14 cellular contexts compared by ENCODE assay signal in the genomic region with DNA sequence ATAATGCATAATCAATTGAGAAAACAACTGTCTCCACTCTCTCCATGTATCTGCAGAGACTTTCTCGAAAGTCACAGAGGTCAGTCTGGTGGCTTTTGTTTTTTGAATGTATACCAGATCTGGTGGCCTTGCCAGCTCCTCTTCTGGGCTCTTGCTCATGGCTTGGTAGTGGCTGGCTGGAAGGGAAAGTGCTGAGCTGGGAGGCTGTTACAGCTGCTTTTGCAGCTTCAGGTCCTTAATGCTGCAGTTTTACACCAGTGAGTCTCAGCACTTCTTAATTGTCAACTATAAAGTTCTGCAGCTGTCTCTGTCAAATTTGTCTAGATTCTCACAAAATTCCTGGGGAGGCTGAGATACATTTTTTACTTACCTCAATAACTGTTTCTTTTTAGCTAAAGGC.
A peak's percentile ranks its signal among the peaks of the same experiment; 100 is the strongest.
DNase-seq lines count a peak whose midpoint lies in the region; FAIRE-seq and TF ChIP-seq lines count a peak whose summit lies in the region.
"Had no signal": no experiment of that assay in that cellular context is flagged by ENCODE, and none has a peak within 500 bp of the region (broad histone marks: within the 10 kb centered on the region; RNA-seq: fewer than 3 reads in every experiment).

No MANE protein-coding gene starts in this region.

- H3K36me3 Mint-ChIP-seq in CD8-positive, alpha-beta memory T cell, result no peaks in the 10 kb centered on the region
- H3K36me3 Mint-ChIP-seq: CD14-positive monocyte; CD8-positive, alpha-beta T cell had no signal

- TF ChIP-seq RAD21 in H1 (IDR thresholded peaks at IDR 0.05 in 1 of 2, conservative IDR thresholded peaks at IDR 0.05 in 1 of 2; ENCODE audit: low read depth in 2 of 2, low read length in 2 of 2), result no peak

- H3K23ac ChIP-seq in H1 (ENCODE audit: insufficient read length), result no peak overlapping the region
- no peak overlapping the region for H3K23ac ChIP-seq in neuronal stem cell (ENCODE audit: low read depth, low read length, poor library complexity)

- H3K27me3 Mint-ChIP-seq in CD8-positive, alpha-beta memory T cell, result no peaks in the 10 kb centered on the region

- H4K91ac ChIP-seq in H1 (replicated peaks; ENCODE audit: insufficient read length, low read length), result no peak overlapping the region
- H4K91ac ChIP-seq in neuronal stem cell (ENCODE audit: low read depth, low read length, poor library complexity), result no peak overlapping the region

- H4K8ac ChIP-seq in H1 (ENCODE audit: extremely low read depth, insufficient read depth, low read length) (no peak overlapping the region; the same call in 1 of the 2 replicates), neuronal stem cell (ENCODE audit: low read depth, low read length) (no peak overlapping the region)

- H2BK5ac ChIP-seq in H1 (ENCODE audit: low read depth, low read length) (no peak overlapping the region), neuronal stem cell (ENCODE audit: low read length) (no peak overlapping the region)

- H3K36me3 ChIP-seq in H1 (ENCODE audit: control insufficient read depth in 2 of 4, insufficient read depth in 4 of 4, low read length in 3 of 4) (no peaks in the 10 kb centered on the region), neuronal stem cell (replicated peaks in 1 of 2; ENCODE audit: control insufficient read depth in 2 of 2, insufficient read depth in 2 of 2, low read length in 2 of 2) (no peaks in the 10 kb centered on the region), right atrium auricular region (no peaks in the 10 kb centered on the region)
- no peaks in the 10 kb centered on the region for H3K36me3 ChIP-seq in CD8-positive, alpha-beta memory T cell (ENCODE audit: insufficient read depth, low read length)

- 100% methylated on average over 1 of the region's 1 CpG; no CpG with 5 or more reads in 1 of the 2 experiments for WGBS in H1 (ENCODE audit: extremely low coverage in 1 of 2, insufficient coverage in 1 of 2, insufficient read length in 1 of 2, insufficient replicate concordance in 2 of 2, low coverage in 1 of 2, low lambda C conversion rate in 2 of 2, missing lambda C conversion rate in 1 of 2), 2 experiments
- no CpG with 5 or more reads among the region's 1 CpG for WGBS in neuronal stem cell (ENCODE audit: extremely low coverage in 2 of 2, insufficient read length in 2 of 2, insufficient replicate concordance in 1 of 2), 2 donors

- H3K4me3 ChIP-seq in H1 (ENCODE audit: extremely low read depth in 1 of 4, insufficient read depth in 2 of 4, low read depth in 3 of 4, low read length in 4 of 4) (no peak overlapping the region), neuronal stem cell (ENCODE audit: low read length in 2 of 2) (no peak overlapping the region), right atrium auricular region (no peak overlapping the region)
- H3K4me3 ChIP-seq in CD8-positive, alpha-beta memory T cell (ENCODE audit: low read length), result no peak overlapping the region

- no peak for TF ChIP-seq POLR2A in H1 (IDR thresholded peaks at IDR 0.05; ENCODE audit: control extremely low read depth in 1 of 2, low read depth in 2 of 2, low read length in 2 of 2)

- H3K14ac ChIP-seq in H1 (ENCODE audit: insufficient read length) (no peak overlapping the region), neuronal stem cell (ENCODE audit: low read length) (no peak overlapping the region)

- no peak for FAIRE-seq in H1 (lab: Jason Lieb, UNC)
- FAIRE-seq: GM12892 had no signal

- H3K4me1 ChIP-seq in H1 (replicated peaks in 1 of 4; ENCODE audit: control insufficient read depth in 3 of 4, insufficient read depth in 4 of 4, low read length in 3 of 4) (no peaks in the 10 kb centered on the region), neuronal stem cell (ENCODE audit: control insufficient read depth in 2 of 2, insufficient read depth in 1 of 2, low read depth in 1 of 2, low read length in 2 of 2) (no peaks in the 10 kb centered on the region), right atrium auricular region (no peaks in the 10 kb centered on the region)
- no peaks in the 10 kb centered on the region for H3K4me1 ChIP-seq in CD8-positive, alpha-beta memory T cell (ENCODE audit: insufficient read depth, low read length)
- H3K4me1 ChIP-seq: Caco-2 had no signal

- H3K23me2 ChIP-seq in H1 (ENCODE audit: low read depth, low read length), result no peaks in the 10 kb centered on the region

- H2AFZ ChIP-seq in H1 (ENCODE audit: low read length) (peak overlapping the region; percentile 93; the same call in 1 of the 2 replicates), neuronal stem cell (ENCODE audit: low read length) (peak overlapping the region; percentile 17)

- POLR2A ChIA-PET in H1 (lab: Charles Lee; ENCODE audit: partially characterized antibody), result no interaction called here
- POLR2A ChIA-PET in CD8-positive, alpha-beta memory T cell (lab: Charles Lee), result no interaction called here

- H2BK120ac ChIP-seq in H1 (replicated peaks; ENCODE audit: low read depth, low read length) (no peak overlapping the region), neuronal stem cell (ENCODE audit: low read depth, low read length) (no peak overlapping the region)

- H3K27ac Mint-ChIP-seq in CD8-positive, alpha-beta memory T cell, result no peak overlapping the region
- H3K27ac Mint-ChIP-seq: CD14-positive monocyte; CD8-positive, alpha-beta T cell had no signal

- no peak overlapping the region for H3K18ac ChIP-seq in H1 (ENCODE audit: extremely low read depth, low read length)
- no peak overlapping the region for H3K18ac ChIP-seq in neuronal stem cell (ENCODE audit: low read length)

- TF ChIP-seq EP300 in H1 (IDR thresholded peaks at IDR 0.05; ENCODE audit: borderline replicate concordance in 1 of 2, low read depth in 2 of 2, low read length in 2 of 2), result no peak

- H3K4me3 Mint-ChIP-seq in CD8-positive, alpha-beta memory T cell, result no peak overlapping the region
- H3K4me3 Mint-ChIP-seq: CD14-positive monocyte; CD8-positive, alpha-beta T cell had no signal

- no peak overlapping the region for H3K4ac ChIP-seq in H1 (replicated peaks; ENCODE audit: insufficient read length, low read depth, low read length)
- H3K4ac ChIP-seq in neuronal stem cell (ENCODE audit: low read length), result no peak overlapping the region

- no peak overlapping the region for H2BK15ac ChIP-seq in H1 (ENCODE audit: low read length)
- no peak overlapping the region for H2BK15ac ChIP-seq in neuronal stem cell (ENCODE audit: low read length)

- H2AK5ac ChIP-seq in H1 (ENCODE audit: low read depth, low read length), result no peak overlapping the region
- H2AK5ac ChIP-seq in neuronal stem cell (ENCODE audit: low read depth, low read length), result no peak overlapping the region

- no peak overlapping the region for H3K56ac ChIP-seq in H1 (replicated peaks; ENCODE audit: insufficient read length, low read depth, low read length)

- H2BK12ac ChIP-seq in H1 (ENCODE audit: low read depth, low read length) (no peak overlapping the region), neuronal stem cell (ENCODE audit: low read length) (no peak overlapping the region)

- no peaks in the 10 kb centered on the region for H3K79me2 ChIP-seq in H1 (ENCODE audit: control insufficient read depth in 1 of 2, insufficient read depth in 2 of 2, low read length in 2 of 2)

- H3K9ac ChIP-seq in H1 (replicated peaks in 1 of 4; ENCODE audit: extremely low read depth in 1 of 4, low read depth in 3 of 4, low read length in 3 of 4) (no peak overlapping the region), neuronal stem cell (ENCODE audit: low read depth, low read length, poor library complexity) (no peak overlapping the region)

- peaks cover 3 to 22% (median 6%) of the 10 kb centered on the region in 5 donors for H3K9me3 Mint-ChIP-seq in CD8-positive, alpha-beta memory T cell
- H3K9me3 Mint-ChIP-seq: CD8-positive, alpha-beta T cell had no signal

- CTCF ChIA-PET in H1 (lab: Charles Lee; ENCODE audit: partially characterized antibody), result no interaction called here
- CTCF ChIA-PET in CD8-positive, alpha-beta memory T cell (lab: Charles Lee), result no interaction called here

- DNase-seq in NCI-H82 (lab: John Stamatoyannopoulos, UW), result peak; percentile 44
- no peak for DNase-seq in NCI-H82 treated with DMSO at 0.1 percent for 48 hours (lab: John Stamatoyannopoulos, UW; ENCODE audit: unreplicated experiment)
- no peak for DNase-seq in H1 (ENCODE audit: low read depth in 1 of 2, low spot score in 2 of 2)
- no peak for DNase-seq in neuronal stem cell (ENCODE audit: low spot score)
- no peak for DNase-seq in CD8-positive, alpha-beta memory T cell
- no peak for DNase-seq in activated CD4-positive, CD25-positive, alpha-beta regulatory T cell treated with anti-CD3 and anti-CD28 coated beads, Interleukin-2, amount 50 U/mL, for 72 hours
- no peak for DNase-seq in right atrium auricular region (ENCODE audit: low spot score)
- DNase-seq: Caco-2; CD8-positive, alpha-beta T cell; DND-41; GDM1 had no signal

- TF ChIP-seq CTCF in H1 (IDR thresholded peaks at IDR 0.05; ENCODE audit: control extremely low read depth in 1 of 3, insufficient read depth in 1 of 3, low read depth in 1 of 3, low read length in 3 of 3) (no peak), right atrium auricular region (IDR thresholded peaks at IDR 0.05) (no peak)

- no peaks in the 10 kb centered on the region for H4K20me1 ChIP-seq in H1 (replicated peaks in 1 of 2; ENCODE audit: control insufficient read depth in 1 of 2, insufficient read depth in 2 of 2, low read length in 2 of 2)

- H3K4me1 Mint-ChIP-seq in CD8-positive, alpha-beta memory T cell, result no peaks in the 10 kb centered on the region
- H3K4me1 Mint-ChIP-seq: CD14-positive monocyte had no signal

- H3K27me3 ChIP-seq in H1 (replicated peaks in 1 of 4; ENCODE audit: control insufficient read depth in 3 of 4, extremely low read depth in 1 of 4, insufficient read depth in 3 of 4, low read length in 3 of 4), result no peaks in the 10 kb centered on the region; a peak in 1 of 7 replicates
- no peaks in the 10 kb centered on the region for H3K27me3 ChIP-seq in neuronal stem cell (ENCODE audit: control insufficient read depth in 3 of 3, insufficient read depth in 3 of 3, low read depth in 1 of 3, low read length in 3 of 3)
- H3K27me3 ChIP-seq in CD8-positive, alpha-beta memory T cell (ENCODE audit: insufficient read depth, low read length, poor library complexity, severe bottlenecking), result no peaks in the 10 kb centered on the region
- H3K27me3 ChIP-seq in right atrium auricular region, result no peaks in the 10 kb centered on the region

- no peak overlapping the region for H2BK20ac ChIP-seq in H1 (ENCODE audit: low read length)

- H3K9me3 ChIP-seq in H1 (ENCODE audit: insufficient read depth in 2 of 2, low read depth in 1 of 2, low read length in 1 of 2), result no peaks in the 10 kb centered on the region
- H3K9me3 ChIP-seq in neuronal stem cell (replicated peaks in 1 of 2; ENCODE audit: control insufficient read depth in 2 of 2, insufficient read depth in 1 of 2, low read depth in 1 of 2, low read length in 2 of 2), result no peaks in the 10 kb centered on the region
- no peaks in the 10 kb centered on the region for H3K9me3 ChIP-seq in CD8-positive, alpha-beta memory T cell (ENCODE audit: low read length)
- no peaks in the 10 kb centered on the region for H3K9me3 ChIP-seq in right atrium auricular region
- H3K9me3 ChIP-seq: Caco-2 had no signal

- H3K27ac ChIP-seq in H1 (ENCODE audit: low read depth, low read length), result no peak overlapping the region
- H3K27ac ChIP-seq in neuronal stem cell (replicated peaks; ENCODE audit: low read length), result no peak overlapping the region
- no peak overlapping the region for H3K27ac ChIP-seq in CD8-positive, alpha-beta memory T cell (ENCODE audit: low read depth, low read length)
- no peak overlapping the region for H3K27ac ChIP-seq in right atrium auricular region
- H3K27ac ChIP-seq: 22Rv1 had no signal

- no peak overlapping the region for H3K4me2 ChIP-seq in H1 (ENCODE audit: insufficient read depth in 1 of 2, low read depth in 2 of 2, low read length in 2 of 2)
- no peak overlapping the region for H3K4me2 ChIP-seq in neuronal stem cell (ENCODE audit: insufficient read depth, low read length, poor library complexity, severe bottlenecking)

- H4K5ac ChIP-seq in H1 (ENCODE audit: insufficient read length, low read depth, low read length), result no peak overlapping the region

- H3K79me1 ChIP-seq in H1 (ENCODE audit: low read depth, low read length), result no peaks in the 10 kb centered on the region
- no peaks in the 10 kb centered on the region for H3K79me1 ChIP-seq in neuronal stem cell (ENCODE audit: low read depth, low read length)
